ENCODE assay signal across 25 cellular contexts in genomic region chr6:16294371-16294770, GRCh38.
"Had no signal": no experiment of that assay in that cellular context is flagged by ENCODE, and none has a peak within 500 bp of the region (broad histone marks: within the 10 kb centered on the region; RNA-seq: fewer than 3 reads in every experiment).

No MANE protein-coding gene starts in this region.

- H3K36me3 Mint-ChIP-seq: naive thymus-derived CD8-positive, alpha-beta T cell had no signal

- H3K4me3 ChIP-seq: left ventricle myocardium inferior, lung, ovary, prostate gland, skin epidermis, suprapubic skin, thoracic aorta, tibial artery, upper lobe of right lung had no signal

- H3K9me3 Mint-ChIP-seq: immature natural killer cell; naive thymus-derived CD8-positive, alpha-beta T cell; nephron; neural crest cell; stimulated activated effector memory CD8-positive, alpha-beta T cell treated with anti-CD3 and anti-CD28 coated beads, Interleukin-12 subunit alpha, Interleukin-12 subunit beta, amount 100 ng/mL, for 72 hours; stimulated activated naive CD8-positive, alpha-beta T cell treated with anti-CD3 and anti-CD28 coated beads, Interleukin-15, Interleukin-2, amounts not matched to agents 100 ng/mL and 50 ng/mL, for 24 hours had no signal

- H3K4me3 Mint-ChIP-seq: immature natural killer cell; naive thymus-derived CD8-positive, alpha-beta T cell; nephron; neural crest cell; stimulated activated effector memory CD8-positive, alpha-beta T cell treated with anti-CD3 and anti-CD28 coated beads, Interleukin-12 subunit alpha, Interleukin-12 subunit beta, amount 100 ng/mL, for 72 hours; stimulated activated naive CD8-positive, alpha-beta T cell treated with anti-CD3 and anti-CD28 coated beads, Interleukin-15, Interleukin-2, amounts not matched to agents 100 ng/mL and 50 ng/mL, for 24 hours had no signal

- ATAC-seq: naive thymus-derived CD8-positive, alpha-beta T cell; right cardiac atrium; stimulated activated effector memory CD8-positive, alpha-beta T cell treated with anti-CD3 and anti-CD28 coated beads, Interleukin-12 subunit alpha, Interleukin-12 subunit beta, amount 100 ng/mL, for 72 hours; upper lobe of right lung had no signal

- H3K4me1 ChIP-seq: left ventricle myocardium inferior, prostate gland, suprapubic skin, tibial artery, upper lobe of right lung had no signal

- H3K27ac ChIP-seq: left ventricle myocardium inferior, neutrophil, ovary, prostate gland, skin epidermis, suprapubic skin, thoracic aorta, tibial artery, upper lobe of right lung had no signal

- H3K4me1 Mint-ChIP-seq: immature natural killer cell; naive thymus-derived CD8-positive, alpha-beta T cell; nephron had no signal

- H3K27me3 ChIP-seq: neutrophil, ovary, suprapubic skin, tibial artery, upper lobe of right lung had no signal

- H3K27me3 Mint-ChIP-seq: naive thymus-derived CD8-positive, alpha-beta T cell; stimulated activated naive CD8-positive, alpha-beta T cell treated with anti-CD3 and anti-CD28 coated beads, Interleukin-15, Interleukin-2, amounts not matched to agents 100 ng/mL and 50 ng/mL, for 24 hours had no signal

- DNase-seq: immature natural killer cell; left ventricle myocardium inferior; mesendoderm; naive thymus-derived CD8-positive, alpha-beta T cell; occipital lobe; ovary; retina; right cardiac atrium; stimulated activated CD4-positive, alpha-beta T cell treated with anti-CD3 and anti-CD28 coated beads, Interleukin-4, amount 100 ng/mL, for 24 hours; stimulated activated naive CD4-positive, alpha-beta T cell; trophoblast cell; upper lobe of right lung had no signal

- H3K9me3 ChIP-seq: left ventricle myocardium inferior, neutrophil, ovary, prostate gland, suprapubic skin, thoracic aorta, tibial artery, upper lobe of right lung had no signal

- H3K27ac Mint-ChIP-seq: immature natural killer cell; nephron; stimulated activated effector memory CD8-positive, alpha-beta T cell treated with anti-CD3 and anti-CD28 coated beads, Interleukin-12 subunit alpha, Interleukin-12 subunit beta, amount 100 ng/mL, for 72 hours; stimulated activated naive CD8-positive, alpha-beta T cell treated with anti-CD3 and anti-CD28 coated beads, Interleukin-15, Interleukin-2, amounts not matched to agents 100 ng/mL and 50 ng/mL, for 24 hours had no signal

- FAIRE-seq: islet of Langerhans, urothelium cell line had no signal

- H3K36me3 ChIP-seq: neutrophil, ovary, prostate gland, suprapubic skin, upper lobe of right lung had no signal
